In the genomic region with DNA sequence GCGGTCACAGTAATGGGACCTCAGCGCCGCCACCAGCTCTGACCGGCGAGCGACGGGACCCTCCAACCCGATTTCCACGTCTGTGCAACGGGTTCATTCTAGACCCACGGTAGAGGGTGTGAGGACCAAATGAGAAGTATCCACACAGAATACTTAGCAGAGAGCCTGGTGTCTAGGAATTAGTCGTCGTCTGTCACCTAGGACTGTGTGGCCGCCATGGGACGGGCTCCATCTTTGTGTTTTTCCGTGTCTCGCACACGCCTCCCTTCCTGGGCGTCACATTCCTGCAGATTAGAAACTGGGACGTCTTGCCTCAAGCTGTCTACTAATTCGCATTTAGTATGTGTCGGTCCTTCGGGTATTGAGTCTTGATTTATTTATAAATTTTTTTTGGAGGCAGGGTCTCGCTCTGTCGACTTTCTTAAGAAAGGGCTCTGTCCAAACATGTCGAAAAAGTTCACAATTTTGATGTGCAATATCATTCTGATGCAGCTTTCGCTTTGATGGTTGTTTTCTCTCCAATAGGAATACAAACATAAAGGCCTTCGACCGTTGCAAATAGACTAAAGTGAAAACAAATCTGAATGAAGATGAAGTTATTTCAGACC, we compare ENCODE assay signal across 8 cellular contexts. TPM values are rescaled to one million over a fixed set of nuclear protein-coding genes. Genes with fewer than 3 reads are reported as not detected.
DNase-seq lines count a peak whose midpoint lies in the region; ATAC-seq and TF ChIP-seq lines count a peak whose summit lies in the region.

No MANE protein-coding gene starts in this region.

- CTCF ChIA-PET in GM10248 (lab: Yijun Ruan, JAX) = interaction anchor here (1.0 to 7.9 kb wide), 5 partner anchors 12 to 287 kb away, joined by 4 to 69 read pairs (median 9); a partner anchor contains a TSS

- peaks cover 8% of the 10 kb centered on the region for H3K36me3 Mint-ChIP-seq in CD4-positive, CD25-positive, alpha-beta regulatory T cell
- peaks cover 19% of the 10 kb centered on the region for H3K36me3 Mint-ChIP-seq in central memory CD8-positive, alpha-beta T cell (ENCODE audit: insufficient read depth)
- peaks cover 76% of the 10 kb centered on the region for H3K36me3 Mint-ChIP-seq in stimulated activated naive CD8-positive, alpha-beta T cell treated with anti-CD3 and anti-CD28 coated beads, Interleukin-15, Interleukin-2, amounts not matched to agents 100 ng/mL and 50 ng/mL, for 24 hours (ENCODE audit: low read depth)

- no peak for TF ChIP-seq CTCF in GM10248 (IDR thresholded peaks at IDR 0.05; ENCODE audit: control extremely low read depth, extremely low read depth, low read depth, missing control alignments)

- no peaks in the 10 kb centered on the region for H3K9me3 ChIP-seq in CD4-positive, CD25-positive, alpha-beta regulatory T cell (ENCODE audit: control insufficient read depth in 2 of 2, low read length in 2 of 2)
- no peaks in the 10 kb centered on the region for H3K9me3 ChIP-seq in SJCRH30 (replicated peaks)

- peaks cover 6% of the 10 kb centered on the region for H3K27me3 Mint-ChIP-seq in CD4-positive, CD25-positive, alpha-beta regulatory T cell
- H3K27me3 Mint-ChIP-seq in central memory CD8-positive, alpha-beta T cell = no peaks in the 10 kb centered on the region
- H3K27me3 Mint-ChIP-seq in stimulated activated naive CD8-positive, alpha-beta T cell treated with anti-CD3 and anti-CD28 coated beads, Interleukin-15, Interleukin-2, amounts not matched to agents 100 ng/mL and 50 ng/mL, for 24 hours = no peaks in the 10 kb centered on the region

- ATAC-seq in CD4-positive, CD25-positive, alpha-beta regulatory T cell (ENCODE audit: low read depth in 2 of 2) = no peak
- peak; percentile 7 for ATAC-seq in GM19043 (IDR thresholded peaks at IDR 0.05; ENCODE audit: low read depth, unreplicated experiment)
- ATAC-seq in HG03342 (IDR thresholded peaks at IDR 0.05; ENCODE audit: unreplicated experiment) = peak; percentile 7
- ATAC-seq in central memory CD8-positive, alpha-beta T cell (replicated peaks; ENCODE audit: extremely low read depth, poor library complexity, severe bottlenecking) = peak; percentile 37
- ATAC-seq in left lobe of liver = peak; percentile 42

- no peaks in the 10 kb centered on the region for H3K36me3 ChIP-seq in CD4-positive, CD25-positive, alpha-beta regulatory T cell (ENCODE audit: control insufficient read depth, insufficient read depth, low read length)
- H3K36me3 ChIP-seq in SJCRH30 = peaks cover 61% of the 10 kb centered on the region

- POLR2A ChIA-PET in GM10248 (lab: Yijun Ruan, JAX) = interaction anchor here (2.5 kb wide), 1 partner anchor 10 kb away, joined by 8 read pairs; no protein-coding TSS in a partner anchor

- H3K27me3 ChIP-seq in CD4-positive, CD25-positive, alpha-beta regulatory T cell (ENCODE audit: control insufficient read depth, insufficient read depth, low read length) = no peaks in the 10 kb centered on the region
- no peaks in the 10 kb centered on the region for H3K27me3 ChIP-seq in SJCRH30

- peak in 2 of 3 donors; percentile 30 to 67 for DNase-seq in CD4-positive, CD25-positive, alpha-beta regulatory T cell
- DNase-seq in SJCRH30 (peak; percentile 47 to 74), left lobe of liver (ENCODE audit: low spot score) (no peak), GM10248 (ENCODE audit: extremely low spot score) (no peak)
- DNase-seq in central memory CD8-positive, alpha-beta T cell (ENCODE audit: low spot score in 2 of 2) = no peak

- peak overlapping the region; percentile 94 to 99 (median 98) for H3K4me3 Mint-ChIP-seq in CD4-positive, CD25-positive, alpha-beta regulatory T cell
- H3K4me3 Mint-ChIP-seq in central memory CD8-positive, alpha-beta T cell = peak overlapping the region; percentile 92
- H3K4me3 Mint-ChIP-seq in stimulated activated naive CD8-positive, alpha-beta T cell treated with anti-CD3 and anti-CD28 coated beads, Interleukin-15, Interleukin-2, amounts not matched to agents 100 ng/mL and 50 ng/mL, for 24 hours = peak overlapping the region; percentile 89

- H3K9me3 Mint-ChIP-seq in CD4-positive, CD25-positive, alpha-beta regulatory T cell = no peaks in the 10 kb centered on the region
- no peaks in the 10 kb centered on the region for H3K9me3 Mint-ChIP-seq in central memory CD8-positive, alpha-beta T cell
- H3K9me3 Mint-ChIP-seq in stimulated activated naive CD8-positive, alpha-beta T cell treated with anti-CD3 and anti-CD28 coated beads, Interleukin-15, Interleukin-2, amounts not matched to agents 100 ng/mL and 50 ng/mL, for 24 hours = no peaks in the 10 kb centered on the region

- H3K4me1 ChIP-seq in CD4-positive, CD25-positive, alpha-beta regulatory T cell (ENCODE audit: control insufficient read depth, insufficient read depth, low read length, poor library complexity, severe bottlenecking) = peaks cover 82% of the 10 kb centered on the region
- peaks cover 19% of the 10 kb centered on the region for H3K4me1 ChIP-seq in SJCRH30

- H3K4me3 ChIP-seq in CD4-positive, CD25-positive, alpha-beta regulatory T cell (ENCODE audit: low read depth, low read length) = peak overlapping the region; percentile 99
- peak overlapping the region; percentile 93 for H3K4me3 ChIP-seq in SJCRH30

- H3K27ac Mint-ChIP-seq in CD4-positive, CD25-positive, alpha-beta regulatory T cell = peak overlapping the region; percentile 96 to 98 (median 97)
- H3K27ac Mint-ChIP-seq in central memory CD8-positive, alpha-beta T cell (ENCODE audit: low read depth) = peak overlapping the region; percentile 93
- H3K27ac Mint-ChIP-seq in stimulated activated naive CD8-positive, alpha-beta T cell treated with anti-CD3 and anti-CD28 coated beads, Interleukin-15, Interleukin-2, amounts not matched to agents 100 ng/mL and 50 ng/mL, for 24 hours = peak overlapping the region; percentile 98

- peak overlapping the region; percentile 94 for H3K27ac ChIP-seq in CD4-positive, CD25-positive, alpha-beta regulatory T cell (ENCODE audit: insufficient read depth, low read length, poor library complexity, severe bottlenecking)
- peak overlapping the region; percentile 99 for H3K27ac ChIP-seq in SJCRH30

- peaks cover 44 to 77% (median 64%) of the 10 kb centered on the region in 4 donors for H3K4me1 Mint-ChIP-seq in CD4-positive, CD25-positive, alpha-beta regulatory T cell
- peaks cover 75% of the 10 kb centered on the region for H3K4me1 Mint-ChIP-seq in central memory CD8-positive, alpha-beta T cell
- peaks cover 73% of the 10 kb centered on the region for H3K4me1 Mint-ChIP-seq in stimulated activated naive CD8-positive, alpha-beta T cell treated with anti-CD3 and anti-CD28 coated beads, Interleukin-15, Interleukin-2, amounts not matched to agents 100 ng/mL and 50 ng/mL, for 24 hours (ENCODE audit: low read depth)

RNA-seq across cellular contexts. Expression of a gene that starts 0.6 kb away (rescaled TPM):
- total RNA-seq in CD4-positive, CD25-positive, alpha-beta regulatory T cell = 19.2 TPM
- polyA plus RNA-seq in CD4-positive, CD25-positive, alpha-beta regulatory T cell = 10 to 100 TPM; 10.6 to 18.8 (median 14.3) TPM
- total RNA-seq in SJCRH30 (2014; rRNA removed; shearing (Covaris generic)) = 27.8 and 28.6 TPM in 2 replicates
- 5.7 TPM for total RNA-seq in left lobe of liver

RNA-seq across cellular contexts. Expression of a gene that starts 0.8 kb away (rescaled TPM):
- total RNA-seq in CD4-positive, CD25-positive, alpha-beta regulatory T cell = 71.9 TPM
- 10 to 100 TPM; 71.9 to 82.8 (median 78.9) TPM for polyA plus RNA-seq in CD4-positive, CD25-positive, alpha-beta regulatory T cell
- total RNA-seq in SJCRH30 (2014; rRNA removed; shearing (Covaris generic)) = 186 and 235 TPM in 2 replicates
- 29.2 TPM for total RNA-seq in left lobe of liver

Comparison
In these comparisons a context has a peak if more than half of its experiments do, and no peak if none do; other contexts are left out.
1. ATAC-seq: peak in GM19043 (single experiment), HG03342 (single experiment), central memory CD8-positive, alpha-beta T cell (single experiment) and left lobe of liver (single experiment); none in CD4-positive, CD25-positive, alpha-beta regulatory T cell (0 of 2).
2. DNase-seq: peak in CD4-positive, CD25-positive, alpha-beta regulatory T cell (2 of 3) and SJCRH30 (2 of 2); none in central memory CD8-positive, alpha-beta T cell (0 of 2), left lobe of liver (single experiment) and GM10248 (single experiment).
3. Peak in every context shown above with its lines, with median percentiles within 50 percentile points of each other: H3K27ac Mint-ChIP-seq and H3K4me3 Mint-ChIP-seq.